In genomic region chr12:64976131-64976530, GRCh38 we compare ENCODE assay signal across 1 cellular context.
TF ChIP-seq lines count a peak whose summit lies in the region.

No MANE protein-coding gene starts in this region.

TF ChIP-seq in GM12878, 131 proteins besides CTCF, POLR2A, EP300 and RAD21 (continued from another document):
- TF ChIP-seq IKZF2 (IDR thresholded peaks at IDR 0.05) = peak; percentile 76 to 85
- TF ChIP-seq MTA2 (IDR thresholded peaks at IDR 0.05; ENCODE audit: low read depth) = peak; percentile 95
- TF ChIP-seq IKZF1 (conservative IDR thresholded peaks at IDR 0.05) = peak; percentile 42
- TF ChIP-seq, protein P1, sequence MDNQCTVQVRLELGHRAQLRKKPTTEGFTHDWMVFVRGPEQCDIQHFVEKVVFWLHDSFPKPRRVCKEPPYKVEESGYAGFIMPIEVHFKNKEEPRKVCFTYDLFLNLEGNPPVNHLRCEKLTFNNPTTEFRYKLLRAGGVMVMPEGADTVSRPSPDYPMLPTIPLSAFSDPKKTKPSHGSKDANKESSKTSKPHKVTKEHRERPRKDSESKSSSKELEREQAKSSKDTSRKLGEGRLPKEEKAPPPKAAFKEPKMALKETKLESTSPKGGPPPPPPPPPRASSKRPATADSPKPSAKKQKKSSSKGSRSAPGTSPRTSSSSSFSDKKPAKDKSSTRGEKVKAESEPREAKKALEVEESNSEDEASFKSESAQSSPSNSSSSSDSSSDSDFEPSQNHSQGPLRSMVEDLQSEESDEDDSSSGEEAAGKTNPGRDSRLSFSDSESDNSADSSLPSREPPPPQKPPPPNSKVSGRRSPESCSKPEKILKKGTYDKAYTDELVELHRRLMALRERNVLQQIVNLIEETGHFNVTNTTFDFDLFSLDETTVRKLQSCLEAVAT (IDR thresholded peaks at IDR 0.05) = 0 out of 2 replicates have a peak, but pooled peaks have one; percentile 64
- peak; percentile 90 for TF ChIP-seq RUNX3 (IDR thresholded peaks at IDR 0.05; ENCODE audit: low read length)
- 0 out of 3 replicates have a peak, but pooled peaks have one; percentile 19 for TF ChIP-seq POU2F2 (IDR thresholded peaks at IDR 0.05; ENCODE audit: borderline replicate concordance, low read depth, low read length)
